Comparison of ENCODE assay signal across 21 cellular contexts in the genomic region with DNA sequence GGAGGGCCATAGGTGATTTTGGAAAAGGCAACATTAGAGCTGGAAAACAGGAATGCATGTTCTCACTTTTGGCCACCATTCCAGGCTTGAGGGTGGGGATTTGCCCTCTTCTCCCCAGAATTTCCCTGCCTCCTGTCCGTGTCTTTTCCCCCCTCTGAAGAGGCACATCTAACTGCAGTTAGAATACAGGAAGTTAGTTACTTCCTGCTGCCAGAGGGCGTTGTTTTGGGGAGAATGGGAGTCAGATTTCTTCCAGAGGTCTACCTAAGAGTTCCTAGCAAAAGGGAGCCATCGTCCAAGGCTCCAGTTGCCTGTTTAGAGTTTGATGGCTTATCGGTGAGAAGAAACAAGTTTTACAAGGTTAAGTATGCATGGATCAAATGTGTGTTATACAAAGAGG.
A peak's percentile ranks its signal among the peaks of the same experiment; 100 is the strongest.
DNase-seq lines count a peak whose midpoint lies in the region; ATAC-seq, FAIRE-seq and TF ChIP-seq lines count a peak whose summit lies in the region.
"Had no signal": no experiment of that assay in that cellular context is flagged by ENCODE, and none has a peak within 500 bp of the region (broad histone marks: within the 10 kb centered on the region; RNA-seq: fewer than 3 reads in every experiment).

No MANE protein-coding gene starts in this region.

- TF ChIP-seq RAD21 in H1 (IDR thresholded peaks at IDR 0.05 in 1 of 2, conservative IDR thresholded peaks at IDR 0.05 in 1 of 2; ENCODE audit: low read depth in 2 of 2, low read length in 2 of 2), result no peak

- H3K23ac ChIP-seq in H1 (ENCODE audit: insufficient read length), result no peak overlapping the region
- H3K23ac ChIP-seq in neuronal stem cell (ENCODE audit: low read depth, low read length, poor library complexity), result no peak overlapping the region

- H3K4me3 ChIP-seq in H1 (ENCODE audit: extremely low read depth in 1 of 4, insufficient read depth in 2 of 4, low read depth in 3 of 4, low read length in 4 of 4) (no peak overlapping the region), neuronal stem cell (ENCODE audit: low read length in 2 of 2) (no peak overlapping the region)
- H3K4me3 ChIP-seq: A549, BLaER1, GM12878 had no signal

- no peak overlapping the region for H4K5ac ChIP-seq in H1 (ENCODE audit: insufficient read length, low read depth, low read length)

- CTCF ChIA-PET in H1 (lab: Charles Lee; ENCODE audit: partially characterized antibody), result interaction anchor here (1.1 kb wide), 1 partner anchor 22 kb away, joined by 3 read pairs; no protein-coding TSS in a partner anchor

- H3K27me3 ChIP-seq in H1 (replicated peaks in 1 of 4; ENCODE audit: control insufficient read depth in 3 of 4, extremely low read depth in 1 of 4, insufficient read depth in 3 of 4, low read length in 3 of 4) (no peaks in the 10 kb centered on the region), neuronal stem cell (ENCODE audit: control insufficient read depth in 3 of 3, insufficient read depth in 3 of 3, low read depth in 1 of 3, low read length in 3 of 3) (peaks cover 0 to 2% (median 0%) of the 10 kb centered on the region in 3 experiments)
- H3K27me3 ChIP-seq: BLaER1 had no signal

- H3K36me3 ChIP-seq in H1 (ENCODE audit: control insufficient read depth in 2 of 4, insufficient read depth in 4 of 4, low read length in 3 of 4), result no peaks in the 10 kb centered on the region
- no peaks in the 10 kb centered on the region for H3K36me3 ChIP-seq in neuronal stem cell (replicated peaks in 1 of 2; ENCODE audit: control insufficient read depth in 2 of 2, insufficient read depth in 2 of 2, low read length in 2 of 2)
- H3K36me3 ChIP-seq: BLaER1 had no signal

- H4K91ac ChIP-seq in H1 (replicated peaks; ENCODE audit: insufficient read length, low read length), result no peak overlapping the region
- no peak overlapping the region for H4K91ac ChIP-seq in neuronal stem cell (ENCODE audit: low read depth, low read length, poor library complexity)

- H3K4me1 ChIP-seq in H1 (replicated peaks in 1 of 4; ENCODE audit: control insufficient read depth in 3 of 4, insufficient read depth in 4 of 4, low read length in 3 of 4) (no peaks in the 10 kb centered on the region; a peak in 1 of 7 replicates), neuronal stem cell (ENCODE audit: control insufficient read depth in 2 of 2, insufficient read depth in 1 of 2, low read depth in 1 of 2, low read length in 2 of 2) (no peaks in the 10 kb centered on the region)
- H3K4me1 ChIP-seq: A549, BLaER1 had no signal

- no peak overlapping the region for H4K8ac ChIP-seq in H1 (ENCODE audit: extremely low read depth, insufficient read depth, low read length)
- H4K8ac ChIP-seq in neuronal stem cell (ENCODE audit: low read depth, low read length), result peak overlapping the region; percentile 29

- no peak overlapping the region for H3K4ac ChIP-seq in H1 (replicated peaks; ENCODE audit: insufficient read length, low read depth, low read length)
- no peak overlapping the region for H3K4ac ChIP-seq in neuronal stem cell (ENCODE audit: low read length)

- no peak for FAIRE-seq in H1 (lab: Jason Lieb, UNC)
- FAIRE-seq: A549, GM12878, GM19239 had no signal

- H2BK12ac ChIP-seq in H1 (ENCODE audit: low read depth, low read length) (no peak overlapping the region), neuronal stem cell (ENCODE audit: low read length) (no peak overlapping the region)

- no peak overlapping the region for H2BK15ac ChIP-seq in H1 (ENCODE audit: low read length)
- H2BK15ac ChIP-seq in neuronal stem cell (ENCODE audit: low read length), result no peak overlapping the region

- no peaks in the 10 kb centered on the region for H3K23me2 ChIP-seq in H1 (ENCODE audit: low read depth, low read length)

- no peak for TF ChIP-seq EP300 in H1 (IDR thresholded peaks at IDR 0.05; ENCODE audit: borderline replicate concordance in 1 of 2, low read depth in 2 of 2, low read length in 2 of 2)

- no peak overlapping the region for H2BK120ac ChIP-seq in H1 (replicated peaks; ENCODE audit: low read depth, low read length)
- H2BK120ac ChIP-seq in neuronal stem cell (ENCODE audit: low read depth, low read length), result no peak overlapping the region

- H3K9me3 ChIP-seq in H1 (ENCODE audit: insufficient read depth in 2 of 2, low read depth in 1 of 2, low read length in 1 of 2) (no peaks in the 10 kb centered on the region), neuronal stem cell (replicated peaks in 1 of 2; ENCODE audit: control insufficient read depth in 2 of 2, insufficient read depth in 1 of 2, low read depth in 1 of 2, low read length in 2 of 2) (no peaks in the 10 kb centered on the region)
- H3K9me3 ChIP-seq: A549, BLaER1 had no signal

- no peak overlapping the region for H3K4me2 ChIP-seq in H1 (ENCODE audit: insufficient read depth in 1 of 2, low read depth in 2 of 2, low read length in 2 of 2)
- no peak overlapping the region for H3K4me2 ChIP-seq in neuronal stem cell (ENCODE audit: insufficient read depth, low read length, poor library complexity, severe bottlenecking)
- H3K4me2 ChIP-seq: A549, BLaER1 had no signal

- peak; percentile 15 for DNase-seq in NCI-H748 (lab: John Stamatoyannopoulos, UW; ENCODE audit: unreplicated experiment)
- no peak for DNase-seq in NCI-H748 treated with DMSO at 0.1 percent for 48 hours (lab: John Stamatoyannopoulos, UW)
- DNase-seq in OCI-M1 (lab: John Stamatoyannopoulos, UW), result peak; percentile 15
- DNase-seq in H1 (ENCODE audit: low read depth in 1 of 2, low spot score in 2 of 2), result no peak
- no peak for DNase-seq in neuronal stem cell (ENCODE audit: low spot score)
- no peak for DNase-seq in erythroblast (lab: John Stamatoyannopoulos, UW)
- DNase-seq in COLO668 (lab: John Stamatoyannopoulos, UW; ENCODE audit: unreplicated experiment), result no peak
- DNase-seq: CD4-positive, alpha-beta memory T cell; COR-L47; DMS 273 treated with DMSO at 0.1 percent for 48 hours; DMS53; DND-41; EL; GOT3; H9 had no signal

- TF ChIP-seq CTCF in H1 (IDR thresholded peaks at IDR 0.05; ENCODE audit: control extremely low read depth in 1 of 3, insufficient read depth in 1 of 3, low read depth in 1 of 3, low read length in 3 of 3), result no peak

- no peaks in the 10 kb centered on the region for H3K79me1 ChIP-seq in H1 (ENCODE audit: low read depth, low read length)
- no peaks in the 10 kb centered on the region for H3K79me1 ChIP-seq in neuronal stem cell (ENCODE audit: low read depth, low read length)

- no peak overlapping the region for H2AFZ ChIP-seq in H1 (ENCODE audit: low read length)
- H2AFZ ChIP-seq in neuronal stem cell (ENCODE audit: low read length), result no peak overlapping the region

- POLR2A ChIA-PET in H1 (lab: Charles Lee; ENCODE audit: partially characterized antibody), result interaction anchor here (0.9 kb wide), 1 partner anchor 33 kb away, joined by 3 read pairs; no protein-coding TSS in a partner anchor

- H3K18ac ChIP-seq in H1 (ENCODE audit: extremely low read depth, low read length) (no peak overlapping the region), neuronal stem cell (ENCODE audit: low read length) (no peak overlapping the region)

- no peak overlapping the region for H2BK5ac ChIP-seq in H1 (ENCODE audit: low read depth, low read length)
- H2BK5ac ChIP-seq in neuronal stem cell (ENCODE audit: low read length), result no peak overlapping the region

- no peak overlapping the region for H3K56ac ChIP-seq in H1 (replicated peaks; ENCODE audit: insufficient read length, low read depth, low read length)

- no peaks in the 10 kb centered on the region for H3K79me2 ChIP-seq in H1 (ENCODE audit: control insufficient read depth in 1 of 2, insufficient read depth in 2 of 2, low read length in 2 of 2)

- H2AK5ac ChIP-seq in H1 (ENCODE audit: low read depth, low read length) (no peak overlapping the region), neuronal stem cell (ENCODE audit: low read depth, low read length) (no peak overlapping the region)

- H4K20me1 ChIP-seq in H1 (replicated peaks in 1 of 2; ENCODE audit: control insufficient read depth in 1 of 2, insufficient read depth in 2 of 2, low read length in 2 of 2), result no peaks in the 10 kb centered on the region
- H4K20me1 ChIP-seq: BLaER1 had no signal

- ATAC-seq in HG02840 (IDR thresholded peaks at IDR 0.05; ENCODE audit: low FRiP score, unreplicated experiment), result no peak
- ATAC-seq: A549, GM12878 had no signal

- WGBS in H1 (ENCODE audit: extremely low coverage in 1 of 2, insufficient coverage in 1 of 2, insufficient read length in 1 of 2, insufficient replicate concordance in 2 of 2, low coverage in 1 of 2, low lambda C conversion rate in 2 of 2, missing lambda C conversion rate in 1 of 2), 2 experiments, result 87% methylated on average over 4 of the region's 4 CpGs; no CpG with 5 or more reads in 1 of the 2 experiments
- no CpG with 5 or more reads among the region's 4 CpGs for WGBS in neuronal stem cell (ENCODE audit: extremely low coverage in 2 of 2, insufficient read length in 2 of 2, insufficient replicate concordance in 1 of 2), 2 donors

- H3K14ac ChIP-seq in H1 (ENCODE audit: insufficient read length) (no peak overlapping the region), neuronal stem cell (ENCODE audit: low read length) (no peak overlapping the region)

- no peak overlapping the region for H2BK20ac ChIP-seq in H1 (ENCODE audit: low read length)

- TF ChIP-seq POLR2A in H1 (IDR thresholded peaks at IDR 0.05; ENCODE audit: control extremely low read depth in 1 of 2, low read depth in 2 of 2, low read length in 2 of 2) (no peak), erythroblast (IDR thresholded peaks at IDR 0.05; ENCODE audit: low read length) (no peak)

- H3K27ac ChIP-seq in H1 (ENCODE audit: low read depth, low read length), result no peak overlapping the region
- no peak overlapping the region for H3K27ac ChIP-seq in neuronal stem cell (replicated peaks; ENCODE audit: low read length)
- H3K27ac ChIP-seq: 22Rv1, A549, BLaER1 had no signal

- H3K9ac ChIP-seq in H1 (replicated peaks in 1 of 4; ENCODE audit: extremely low read depth in 1 of 4, low read depth in 3 of 4, low read length in 3 of 4) (no peak overlapping the region), neuronal stem cell (ENCODE audit: low read depth, low read length, poor library complexity) (no peak overlapping the region)
- H3K9ac ChIP-seq: BLaER1 had no signal

TF ChIP-seq in H1, 55 proteins besides CTCF, POLR2A, EP300 and RAD21:
- TF ChIP-seq BCL11A (IDR thresholded peaks at IDR 0.05; ENCODE audit: low read depth in 2 of 2, low read length in 2 of 2) (no peak), PHF8 (conservative IDR thresholded peaks at IDR 0.05; ENCODE audit: low read depth, low read length) (no peak), JUN (IDR thresholded peaks at IDR 0.05; ENCODE audit: low read depth, low read length) (no peak), CHD1 (IDR thresholded peaks at IDR 0.05; ENCODE audit: low read depth, low read length) (no peak)
- TF ChIP-seq, protein P1, sequence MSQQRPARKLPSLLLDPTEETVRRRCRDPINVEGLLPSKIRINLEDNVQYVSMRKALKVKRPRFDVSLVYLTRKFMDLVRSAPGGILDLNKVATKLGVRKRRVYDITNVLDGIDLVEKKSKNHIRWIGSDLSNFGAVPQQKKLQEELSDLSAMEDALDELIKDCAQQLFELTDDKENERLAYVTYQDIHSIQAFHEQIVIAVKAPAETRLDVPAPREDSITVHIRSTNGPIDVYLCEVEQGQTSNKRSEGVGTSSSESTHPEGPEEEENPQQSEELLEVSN (IDR thresholded peaks at IDR 0.05), result peak; percentile 19; the same call in 1 of the 2 replicates

Comparison
In these comparisons a context has a peak if more than half of its experiments do, and no peak if none do; other contexts are left out.
1. DNase-seq: peak in NCI-H748 (single experiment) and OCI-M1 (single experiment); none in NCI-H748 treated with DMSO at 0.1 percent for 48 hours (single experiment), H1 (0 of 2), neuronal stem cell (single experiment), erythroblast (0 of 2) and COLO668 (single experiment).